1 cellular context compared by ENCODE assay signal in the genomic region with DNA sequence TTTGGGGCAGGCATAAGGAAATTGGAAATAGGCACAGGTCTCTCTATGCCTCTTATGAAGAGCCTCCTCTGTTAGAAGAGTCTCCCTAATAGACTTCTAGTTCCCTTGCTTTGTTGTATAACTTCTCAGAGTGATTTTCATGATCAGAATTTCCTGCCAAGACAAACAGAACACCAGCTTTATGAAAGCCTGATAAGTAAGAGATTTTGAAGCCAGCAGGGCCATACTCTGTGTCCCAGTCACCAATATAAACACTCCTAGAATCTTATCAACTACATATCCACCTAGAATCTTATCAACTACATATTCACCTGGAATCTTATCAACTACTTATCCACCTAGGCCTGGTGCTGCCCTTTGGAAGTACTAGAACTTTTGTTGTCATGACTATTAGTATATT.
TF ChIP-seq lines count a peak whose summit lies in the region.

No MANE protein-coding gene starts in this region.

TF ChIP-seq in IMR-90, 13 proteins besides CTCF, POLR2A, EP300 and RAD21 (continued from another document):
- TF ChIP-seq, protein P1, sequence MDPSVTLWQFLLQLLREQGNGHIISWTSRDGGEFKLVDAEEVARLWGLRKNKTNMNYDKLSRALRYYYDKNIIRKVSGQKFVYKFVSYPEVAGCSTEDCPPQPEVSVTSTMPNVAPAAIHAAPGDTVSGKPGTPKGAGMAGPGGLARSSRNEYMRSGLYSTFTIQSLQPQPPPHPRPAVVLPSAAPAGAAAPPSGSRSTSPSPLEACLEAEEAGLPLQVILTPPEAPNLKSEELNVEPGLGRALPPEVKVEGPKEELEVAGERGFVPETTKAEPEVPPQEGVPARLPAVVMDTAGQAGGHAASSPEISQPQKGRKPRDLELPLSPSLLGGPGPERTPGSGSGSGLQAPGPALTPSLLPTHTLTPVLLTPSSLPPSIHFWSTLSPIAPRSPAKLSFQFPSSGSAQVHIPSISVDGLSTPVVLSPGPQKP (IDR thresholded peaks at IDR 0.05; ENCODE audit: borderline replicate concordance, low read depth, low read length) = no peak
- TF ChIP-seq CEBPB (IDR thresholded peaks at IDR 0.05; ENCODE audit: low read depth, low read length) (no peak), FOS (IDR thresholded peaks at IDR 0.05; ENCODE audit: low read depth, low read length) (no peak), MXI1 (IDR thresholded peaks at IDR 0.05; ENCODE audit: borderline replicate concordance, low read depth, low read length) (no peak), MAFK (IDR thresholded peaks at IDR 0.05; ENCODE audit: low read depth, low read length) (no peak)
